ENCODE assay signal across 8 cellular contexts in the genomic region with DNA sequence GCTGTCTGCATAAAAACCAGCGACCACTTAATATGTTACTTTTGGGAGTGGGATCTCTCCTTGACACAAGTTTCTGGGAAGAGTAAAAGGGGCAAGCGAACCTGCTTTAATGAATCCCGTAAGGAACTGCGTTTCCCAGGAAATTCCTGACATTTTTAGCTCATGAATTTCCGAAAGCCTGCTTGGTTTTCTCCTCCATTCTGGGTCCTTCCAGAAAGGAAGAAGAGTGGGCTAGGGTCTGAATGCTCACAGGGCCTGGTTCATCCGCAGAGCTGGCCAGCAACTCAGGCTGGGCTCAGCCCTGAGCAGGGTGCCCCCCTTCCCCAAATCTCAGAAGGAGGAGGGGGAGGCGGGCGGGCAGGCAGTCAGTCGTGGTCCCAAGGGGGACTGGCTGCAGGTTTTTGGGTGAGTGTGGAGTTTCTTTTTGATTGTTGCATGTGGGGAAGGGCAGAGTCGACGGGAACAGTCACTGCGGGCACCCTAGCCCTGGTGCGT. TPM values are rescaled to one million over a fixed set of nuclear protein-coding genes. Genes with fewer than 3 reads are reported as not detected.
DNase-seq lines count a peak whose midpoint lies in the region; ATAC-seq, FAIRE-seq and TF ChIP-seq lines count a peak whose summit lies in the region.

No MANE protein-coding gene starts in this region.

- POLR2A ChIA-PET in K562 (lab: Yijun Ruan, JAX), result interaction anchor here (0.5 to 1.6 kb wide), 10 partner anchors 9 to 1927 kb away, joined by 3 to 7 read pairs (median 4); a partner anchor contains a TSS

- intact Hi-C loops in K562 (cut with micrococcal nuclease), result loop anchor here (10.0 kb wide), 2 partner anchors 602 to 1502 kb away; a partner anchor contains a TSS

- H4K91ac ChIP-seq in mesenchymal stem cell (ENCODE audit: low read length), result peak overlapping the region; percentile 60

- H3K4ac ChIP-seq in mesenchymal stem cell (ENCODE audit: low read depth in 1 of 2, low read length in 2 of 2), result no peak overlapping the region

- TF ChIP-seq POLR2A in K562 (conservative IDR thresholded peaks at IDR 0.05), result no peak

- TF ChIP-seq CTCF in K562 (IDR thresholded peaks at IDR 0.05 in 2 of 3, conservative IDR thresholded peaks at IDR 0.05 in 1 of 3; ENCODE audit: insufficient read depth in 2 of 3, low read depth in 1 of 3, low read length in 3 of 3), result no peak

- DNase-seq in 8988T (peak; percentile 33), HAP-1 (ENCODE audit: low spot score in 2 of 2) (no peak), K562 (ENCODE audit: extremely low read depth in 1 of 4, low spot score in 3 of 4) (no peak), mesenchymal stem cell (peak; percentile 16), glomerular visceral epithelial cell (ENCODE audit: extremely low spot score) (no peak), LoVo (ENCODE audit: low spot score) (no peak)

- H3K4me2 ChIP-seq in K562 (ENCODE audit: insufficient read depth, low read length) (peak overlapping the region; percentile 6; the same call in 1 of the 2 replicates), mesenchymal stem cell (ENCODE audit: low read length, poor library complexity, severe bottlenecking) (peak overlapping the region; percentile 100)

- no peak for ATAC-seq in K562
- ATAC-seq in GM21529 (IDR thresholded peaks at IDR 0.05; ENCODE audit: unreplicated experiment), result no peak
- no peak for ATAC-seq in activated CD4-positive, CD25-positive, alpha-beta regulatory T cell treated with anti-CD3 and anti-CD28 coated beads, Interleukin-2, amount 50 U/mL, for 24 hours

- no peak overlapping the region for H2BK120ac ChIP-seq in mesenchymal stem cell (ENCODE audit: low read depth, low read length)

- peaks cover 58% of the 10 kb centered on the region for H3K4me1 ChIP-seq in HAP-1
- peaks cover 28 to 30% of the 10 kb centered on the region in 2 experiments for H3K4me1 ChIP-seq in K562 (replicated peaks in 1 of 2; ENCODE audit: control insufficient read depth in 2 of 2, insufficient read depth in 2 of 2, low read length in 2 of 2)
- peaks cover 26% of the 10 kb centered on the region for H3K4me1 ChIP-seq in mesenchymal stem cell (ENCODE audit: control insufficient read depth, insufficient read depth, low read depth, low read length)

- no peak overlapping the region for H2BK5ac ChIP-seq in mesenchymal stem cell (ENCODE audit: low read depth, low read length, poor library complexity, severe bottlenecking)

- H4K20me1 ChIP-seq in K562 (replicated peaks; ENCODE audit: control insufficient read depth, insufficient read depth, low read length), result peaks cover 6% of the 10 kb centered on the region; the same call in 1 of the 2 replicates

- no peak overlapping the region for H3K23ac ChIP-seq in mesenchymal stem cell (ENCODE audit: low read length in 2 of 2)

- H3K9me1 ChIP-seq in K562 (ENCODE audit: control insufficient read depth, insufficient read depth, low read length), result no peaks in the 10 kb centered on the region

- WGBS in K562 (ENCODE audit: insufficient coverage, low coverage, missing lambda C conversion rate), result 58% methylated on average over 9 of the region's 13 CpGs
- WGBS in mesenchymal stem cell, result 12% methylated on average over 10 of the region's 13 CpGs

- CTCF ChIA-PET in K562 (lab: Yijun Ruan, JAX; ENCODE audit: low intra/inter-chr PET ratio), result interaction anchor here (0.8 kb wide), 1 partner anchor 36 kb away, joined by 6 read pairs; no protein-coding TSS in a partner anchor

- H3K27me3 ChIP-seq in HAP-1 (ENCODE audit: low read depth) (no peaks in the 10 kb centered on the region), K562 (ENCODE audit: control insufficient read depth in 2 of 2, insufficient read depth in 2 of 2, low read length in 2 of 2) (no peaks in the 10 kb centered on the region), mesenchymal stem cell (ENCODE audit: control insufficient read depth in 1 of 2, insufficient read depth in 1 of 2, low read length in 2 of 2) (peaks cover 0 to 38% of the 10 kb centered on the region in 2 experiments)

- peak overlapping the region; percentile 38 for H4K8ac ChIP-seq in mesenchymal stem cell (ENCODE audit: low read length)

- H3K36me3 ChIP-seq in HAP-1 (replicated peaks), result 0 out of 2 replicates have a peak, but pooled peaks cover 6% of the 10 kb centered on the region
- no peaks in the 10 kb centered on the region; the same call in 2 of the 3 replicates for H3K36me3 ChIP-seq in K562 (ENCODE audit: control insufficient read depth, insufficient read depth, low read length)
- no peaks in the 10 kb centered on the region for H3K36me3 ChIP-seq in mesenchymal stem cell (ENCODE audit: control insufficient read depth in 1 of 2, insufficient read depth in 2 of 2, low read depth in 1 of 2, low read length in 2 of 2)

- peaks cover 91% of the 10 kb centered on the region for H3K79me2 ChIP-seq in K562 (ENCODE audit: control insufficient read depth, insufficient read depth, low read length)

- BruUV-seq in K562 (replicated peaks; lab: Mats Ljungman, UMichigan), result no TSS peak

- peak overlapping the region; percentile 73 to 87 for H3K18ac ChIP-seq in mesenchymal stem cell (ENCODE audit: low read depth in 1 of 2, low read length in 2 of 2)

- H3K27ac ChIP-seq in K562 (ENCODE audit: extremely low read depth, low read depth, low read length) (no peak overlapping the region), mesenchymal stem cell (ENCODE audit: low read length, poor library complexity, severe bottlenecking) (no peak overlapping the region)

- H3K14ac ChIP-seq in mesenchymal stem cell (ENCODE audit: low read length in 2 of 2), result no peak overlapping the region

- H2AFZ ChIP-seq in K562 (ENCODE audit: low read depth, low read length), result no peak overlapping the region
- no peak overlapping the region for H2AFZ ChIP-seq in mesenchymal stem cell (ENCODE audit: low read depth, low read length)

- H2BK15ac ChIP-seq in mesenchymal stem cell (ENCODE audit: low read depth, poor library complexity, severe bottlenecking), result peak overlapping the region; percentile 79

- in situ Hi-C loops in HAP-1 (cut with MboI; ENCODE audit: low sequenced_read_pairs), result no loop called here
- in situ Hi-C loops in K562 (cut with MboI), result no loop called here

- H2AK5ac ChIP-seq in mesenchymal stem cell (ENCODE audit: low read length, severe bottlenecking), result no peak overlapping the region

- peaks cover 33% of the 10 kb centered on the region for H3K79me1 ChIP-seq in mesenchymal stem cell (replicated peaks; ENCODE audit: low read length, poor library complexity, severe bottlenecking)

- TF ChIP-seq EP300 in K562 (IDR thresholded peaks at IDR 0.05; ENCODE audit: low read length), result no peak

- no peak for FAIRE-seq in K562 (lab: Jason Lieb, UNC)

- no peaks in the 10 kb centered on the region for H3K9me3 ChIP-seq in HAP-1
- no peaks in the 10 kb centered on the region for H3K9me3 ChIP-seq in K562 (replicated peaks; ENCODE audit: control insufficient read depth, insufficient read depth, low read depth, low read length)
- H3K9me3 ChIP-seq in mesenchymal stem cell (ENCODE audit: control insufficient read depth, low read length), result no peaks in the 10 kb centered on the region

- H3K4me3 ChIP-seq in HAP-1 (peak overlapping the region; percentile 69), K562 (peak overlapping the region; percentile 65; the same call in 1 of the 2 replicates), mesenchymal stem cell (ENCODE audit: insufficient read depth in 1 of 2, low read depth in 1 of 2, low read length in 2 of 2) (peak overlapping the region; percentile 81 to 88)

- no peak overlapping the region for H2BK12ac ChIP-seq in mesenchymal stem cell (ENCODE audit: low read length in 2 of 2)

- H3K9ac ChIP-seq in K562 (ENCODE audit: insufficient read depth in 1 of 2, low read depth in 2 of 2, low read length in 2 of 2), result peak overlapping the region in 1 of 2 experiments; percentile 94; a peak in 2 of 4 replicates
- H3K9ac ChIP-seq in mesenchymal stem cell (ENCODE audit: low read length), result peak overlapping the region; percentile 92

- TF ChIP-seq RAD21 in K562 (CRISPR knock-in tag; conservative IDR thresholded peaks at IDR 0.05 in 1 of 2, IDR thresholded peaks at IDR 0.05 in 1 of 2), result no peak

RNA-seq across cellular contexts. Expression of a gene that starts 1.2 kb away (rescaled TPM):
- 3.0 and 12.0 TPM in 2 replicates for total RNA-seq in K562 (2011; cell fraction: chromatin; rRNA removed; ENCODE audit: low replicate concordance)
- total RNA-seq in K562 (2011; cell fraction: nucleolus; rRNA removed), result 3.2 and 4.1 TPM in 2 replicates
- 7.8 and 14.4 TPM in 2 replicates for total RNA-seq in K562 (2011; cell fraction: nucleoplasm; rRNA removed)
- 10.7 and 13.8 TPM in 2 replicates for total RNA-seq in K562 (2014; rRNA removed)
- total RNA-seq in K562 (2014; rRNA removed; fragmentation: Illumina TruSeq; extraction: Trizol), result 5.5 and 6.0 TPM in 2 replicates
- 5.4 and 6.7 TPM in 2 replicates for total RNA-seq in K562 (2015; rRNA removed; fragmentation: Illumina TruSeq; extraction: Trizol)
- total RNA-seq in K562 (2021), result 10.6 and 11.1 TPM in 2 replicates
- 3.7 and 4.2 TPM in 2 replicates for polyA plus RNA-seq in K562 (2011; rRNA removed)
- 1.4 and 2.0 TPM in 2 replicates for polyA plus RNA-seq in K562 (2011; cell fraction: cytosol; rRNA removed)
- polyA plus RNA-seq in K562 (2011; cell fraction: nucleus; rRNA removed), result 3.7 and 4.1 TPM in 2 replicates
- 4.9 and 5.4 TPM in 2 replicates for polyA plus RNA-seq in K562 (2012)
- 4.7 and 5.6 TPM in 2 replicates for polyA plus RNA-seq in K562 (2014; fragmentation: Illumina TruSeq; extraction: Trizol)
- 1 to 10 TPM; 3.2 to 4.2 TPM for polyA plus RNA-seq in K562 (2014; fragmentation: Nextera tagmentation; extraction: Ambion mirVana)
- polyA plus RNA-seq in K562 (2014; rRNA removed), result 3.9 and 4.7 TPM in 2 replicates
- polyA minus RNA-seq in K562 (2011; rRNA and poly(A)+ RNA removed), result 5.7 and 8.2 TPM in 2 replicates
- polyA minus RNA-seq in K562 (2011; cell fraction: cytosol; rRNA and poly(A)+ RNA removed), result 5.3 and 5.8 TPM in 2 replicates
- 6.5 and 12.2 TPM in 2 replicates for polyA minus RNA-seq in K562 (2011; cell fraction: nucleus; rRNA and poly(A)+ RNA removed)
- polyA plus RNA-seq in mesenchymal stem cell (2013, experiment 1 of 2), result 4.3 TPM
- 4.3 TPM for polyA plus RNA-seq in mesenchymal stem cell (2013, experiment 2 of 2)

RNA-seq across cellular contexts. Expression of a gene that starts 13.0 kb away (rescaled TPM):
- 1.4 and 5.9 TPM in 2 replicates for total RNA-seq in K562 (2011; cell fraction: chromatin; rRNA removed; ENCODE audit: low replicate concordance)
- total RNA-seq in K562 (2011; cell fraction: nucleolus; rRNA removed), result 0.67 and 1.2 TPM in 2 replicates
- 3.4 and 9.5 TPM in 2 replicates for total RNA-seq in K562 (2011; cell fraction: nucleoplasm; rRNA removed)
- total RNA-seq in K562 (2014; rRNA removed), result 0.73 and 1.3 TPM in 2 replicates
- total RNA-seq in K562 (2014; rRNA removed; fragmentation: Illumina TruSeq; extraction: Trizol), result 1.4 and 1.5 TPM in 2 replicates
- 1.4 and 1.6 TPM in 2 replicates for total RNA-seq in K562 (2015; rRNA removed; fragmentation: Illumina TruSeq; extraction: Trizol)
- total RNA-seq in K562 (2021), result 1.1 and 1.2 TPM in 2 replicates
- polyA plus RNA-seq in K562 (2011; rRNA removed), result 1.0 and 1.2 TPM in 2 replicates
- polyA plus RNA-seq in K562 (2011; cell fraction: cytosol; rRNA removed), result 0.19 and 0.86 TPM in 2 replicates
- 2.3 and 4.8 TPM in 2 replicates for polyA plus RNA-seq in K562 (2011; cell fraction: nucleus; rRNA removed)
- 1.1 and 2.3 TPM in 2 replicates for polyA plus RNA-seq in K562 (2012)
- 0.96 and 1.5 TPM in 2 replicates for polyA plus RNA-seq in K562 (2014; fragmentation: Illumina TruSeq; extraction: Trizol)
- under 1 TPM; 0.52 to 0.69 TPM for polyA plus RNA-seq in K562 (2014; fragmentation: Nextera tagmentation; extraction: Ambion mirVana)
- 0.91 and 1.1 TPM in 2 replicates for polyA plus RNA-seq in K562 (2014; rRNA removed)
- 1.4 and 2.2 TPM in 2 replicates for polyA minus RNA-seq in K562 (2011; rRNA and poly(A)+ RNA removed)
- 0.57 and 0.64 TPM in 2 replicates for polyA minus RNA-seq in K562 (2011; cell fraction: cytosol; rRNA and poly(A)+ RNA removed)
- polyA minus RNA-seq in K562 (2011; cell fraction: nucleus; rRNA and poly(A)+ RNA removed), result 1.3 and 3.1 TPM in 2 replicates
- 0.98 TPM for polyA plus RNA-seq in mesenchymal stem cell (2013, experiment 1 of 2)
- 1.0 TPM for polyA plus RNA-seq in mesenchymal stem cell (2013, experiment 2 of 2)

Comparison
In these comparisons a context has a peak if more than half of its experiments do, and no peak if none do; other contexts are left out.
1. DNase-seq: peak in 8988T (single experiment) and mesenchymal stem cell (single experiment); none in HAP-1 (0 of 2), K562 (0 of 4), glomerular visceral epithelial cell (single experiment) and LoVo (single experiment).
2. Peak in every context shown above with its lines, with median percentiles within 50 percentile points of each other: H3K4me3 ChIP-seq.